Comparison of ENCODE assay signal across 8 cellular contexts in the genomic region with DNA sequence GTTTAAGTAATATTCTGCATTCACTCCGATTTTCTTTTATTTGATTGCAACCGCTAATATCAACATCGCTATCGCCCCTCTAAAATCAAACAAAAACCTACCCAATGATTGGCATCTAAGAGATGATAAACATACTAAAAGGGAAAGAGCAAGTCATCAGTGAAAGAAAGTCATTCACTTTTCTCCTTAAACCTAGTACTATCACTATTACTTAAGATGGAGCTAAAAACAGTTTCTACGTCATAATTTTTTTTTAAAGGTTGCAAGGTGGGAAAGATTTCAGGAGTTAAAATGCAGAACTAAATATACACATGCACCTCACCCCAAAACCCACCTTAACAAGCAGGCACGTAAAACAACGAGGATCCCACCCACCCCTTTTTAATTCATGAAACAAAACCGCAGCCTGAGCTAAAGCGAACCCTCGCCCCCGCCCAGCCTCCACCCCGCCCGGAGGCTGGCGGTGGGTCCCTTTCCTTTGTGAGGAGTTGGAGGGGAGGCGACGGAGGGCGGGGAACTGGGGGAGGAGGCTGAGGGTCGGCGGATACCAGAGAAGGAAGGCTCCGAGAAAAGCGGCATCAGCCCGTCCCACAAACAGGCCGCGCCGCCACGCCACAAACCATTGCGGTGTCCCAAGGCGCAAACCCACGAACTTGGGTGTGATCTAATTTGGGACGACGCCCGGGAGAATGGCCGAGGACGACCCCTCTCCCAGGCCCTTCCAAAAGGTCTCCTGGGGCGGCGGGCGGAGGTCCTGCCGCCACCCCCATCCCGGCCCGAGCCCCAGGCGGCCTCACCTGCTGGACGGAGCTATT. TPM values are rescaled to one million over a fixed set of nuclear protein-coding genes. Genes with fewer than 3 reads are reported as not detected.
DNase-seq lines count a peak whose midpoint lies in the region; ATAC-seq and TF ChIP-seq lines count a peak whose summit lies in the region.

No MANE protein-coding gene starts in this region.

- DNase-seq in NCI-H1417 (lab: John Stamatoyannopoulos, UW) (peak in 2 of 3 experiments; percentile 81 to 82), NCI-H1417 treated with DMSO at 0.1 percent for 48 hours (lab: John Stamatoyannopoulos, UW) (no peak), NCI-H2227 (lab: John Stamatoyannopoulos, UW; ENCODE audit: unreplicated experiment) (peak; percentile 71), activated T-cell treated with anti-CD3 and anti-CD28 coated beads for 24 hours (ENCODE audit: low read depth) (peak; percentile 53), esophagus squamous epithelium (lab: John Stamatoyannopoulos, UW) (no peak)

- intact Hi-C loops in esophagus squamous epithelium (cut with DNase I): no loop called here

- no peaks in the 10 kb centered on the region for H3K9me3 Mint-ChIP-seq in nephron
- no peaks in the 10 kb centered on the region for H3K9me3 Mint-ChIP-seq in stimulated activated naive CD8-positive, alpha-beta T cell treated with anti-CD3 and anti-CD28 coated beads, Interleukin-15, Interleukin-2, amounts not matched to agents 100 ng/mL and 50 ng/mL, for 24 hours

- H3K36me3 Mint-ChIP-seq in nephron (ENCODE audit: low read depth): peaks cover 26% of the 10 kb centered on the region
- H3K36me3 Mint-ChIP-seq in stimulated activated naive CD8-positive, alpha-beta T cell treated with anti-CD3 and anti-CD28 coated beads, Interleukin-15, Interleukin-2, amounts not matched to agents 100 ng/mL and 50 ng/mL, for 24 hours (ENCODE audit: low read depth): peaks cover 29% of the 10 kb centered on the region

- ATAC-seq in HG02870 (IDR thresholded peaks at IDR 0.05; ENCODE audit: unreplicated experiment): peak; percentile 9

- no peaks in the 10 kb centered on the region for H3K36me3 ChIP-seq in esophagus squamous epithelium

- no peak for TF ChIP-seq POLR2A in esophagus squamous epithelium (IDR thresholded peaks at IDR 0.05)

- no peaks in the 10 kb centered on the region for H3K9me3 ChIP-seq in esophagus squamous epithelium

- peak overlapping the region; percentile 85 to 99 (median 96) for H3K27ac Mint-ChIP-seq in nephron
- H3K27ac Mint-ChIP-seq in stimulated activated naive CD8-positive, alpha-beta T cell treated with anti-CD3 and anti-CD28 coated beads, Interleukin-15, Interleukin-2, amounts not matched to agents 100 ng/mL and 50 ng/mL, for 24 hours: peak overlapping the region; percentile 98

- H3K27me3 Mint-ChIP-seq in nephron (ENCODE audit: low read depth): no peaks in the 10 kb centered on the region
- no peaks in the 10 kb centered on the region for H3K27me3 Mint-ChIP-seq in stimulated activated naive CD8-positive, alpha-beta T cell treated with anti-CD3 and anti-CD28 coated beads, Interleukin-15, Interleukin-2, amounts not matched to agents 100 ng/mL and 50 ng/mL, for 24 hours

- peaks cover 18% of the 10 kb centered on the region for H3K4me1 Mint-ChIP-seq in nephron
- peaks cover 59% of the 10 kb centered on the region for H3K4me1 Mint-ChIP-seq in stimulated activated naive CD8-positive, alpha-beta T cell treated with anti-CD3 and anti-CD28 coated beads, Interleukin-15, Interleukin-2, amounts not matched to agents 100 ng/mL and 50 ng/mL, for 24 hours (ENCODE audit: low read depth)

- 0% methylated on average over 11 to 33 of the region's 42 CpGs for WGBS in esophagus squamous epithelium, 2 donors

- peak overlapping the region; percentile 96 to 97 (median 96) for H3K4me3 Mint-ChIP-seq in nephron
- H3K4me3 Mint-ChIP-seq in stimulated activated naive CD8-positive, alpha-beta T cell treated with anti-CD3 and anti-CD28 coated beads, Interleukin-15, Interleukin-2, amounts not matched to agents 100 ng/mL and 50 ng/mL, for 24 hours: peak overlapping the region; percentile 92

- TF ChIP-seq CTCF in esophagus squamous epithelium (IDR thresholded peaks at IDR 0.05) (no peak), nephron (IDR thresholded peaks at IDR 0.05; ENCODE audit: unreplicated experiment in 3 of 3) (no peak)

- no peaks in the 10 kb centered on the region for H3K27me3 ChIP-seq in esophagus squamous epithelium

- H3K27ac ChIP-seq in esophagus squamous epithelium: peak overlapping the region; percentile 96 to 99 (median 98)

- H3K4me1 ChIP-seq in esophagus squamous epithelium: peaks cover 0 to 53% (median 17%) of the 10 kb centered on the region in 3 donors

- peak overlapping the region; percentile 82 to 92 (median 86) for H3K4me3 ChIP-seq in esophagus squamous epithelium

RNA-seq across cellular contexts. Expression of a gene that starts 0.8 kb away (rescaled TPM):
- 100 to 1,000 TPM in 1 of 4 donors, 10 to 100 TPM in 3; 65.4 to 120 (median 78.5) TPM for total RNA-seq in esophagus squamous epithelium

Comparison
In these comparisons a context has a peak if more than half of its experiments do, and no peak if none do; other contexts are left out.
1. DNase-seq: peak in NCI-H1417 (2 of 3), NCI-H2227 (single experiment) and activated T-cell treated with anti-CD3 and anti-CD28 coated beads for 24 hours (single experiment); none in NCI-H1417 treated with DMSO at 0.1 percent for 48 hours (single experiment) and esophagus squamous epithelium (single experiment).